ENCODE assay signal across 20 cellular contexts in genomic region chr3:194960446-194961032, GRCh38.
"Had no signal": no experiment of that assay in that cellular context is flagged by ENCODE, and none has a peak within 500 bp of the region (broad histone marks: within the 10 kb centered on the region; RNA-seq: fewer than 3 reads in every experiment).

No MANE protein-coding gene starts in this region.

- H3K4me1 ChIP-seq: Peyer's patch, SJSA1 had no signal

- H3K27me3 ChIP-seq: brain microvascular endothelial cell, Peyer's patch, SJSA1 had no signal

- ATAC-seq: activated CD4-positive, CD25-positive, alpha-beta regulatory T cell treated with anti-CD3 and anti-CD28 coated beads, Interleukin-2, amount 50 U/mL, for 24 hours; activated CD8-positive, alpha-beta T cell treated with anti-CD3 and anti-CD28 coated beads for 36 hours; SK-N-SH treated with all-trans-retinoic acid at 6 μM for 48 hours had no signal

- H3K9me3 ChIP-seq: Peyer's patch, SJSA1 had no signal

- H3K36me3 ChIP-seq: brain microvascular endothelial cell, Peyer's patch, SJSA1 had no signal

- DNase-seq: activated CD4-positive, alpha-beta T cell treated with anti-CD3 and anti-CD28 coated beads for 4 hours; activated CD8-positive, alpha-beta T cell treated with anti-CD3 and anti-CD28 coated beads for 36 hours; activated effector memory CD4-positive, alpha-beta T cell treated with Interleukin-2 at 50 U/mL for 16 hours; activated naive CD4-positive, alpha-beta T cell treated with Interleukin-2 at 50 U/mL for 16 hours; activated T-cell treated with anti-CD3 and anti-CD28 coated beads, Interleukin-2, amount 50 U/mL, for 24 hours; brain microvascular endothelial cell; MM.1S; NCI-H1105 treated with DMSO at 0.1 percent for 48 hours; NCI-H146; NCI-H187 treated with DMSO at 0.1 percent for 48 hours; NCI-H2081 treated with DMSO at 0.1 percent for 48 hours; NCI-H446; NCI-H524; Peyer's patch; Right ventricle myocardium superior; SW 1271 had no signal

- H3K27ac ChIP-seq: brain microvascular endothelial cell, Peyer's patch, RWPE1, SJSA1 had no signal

- H3K4me3 ChIP-seq: Peyer's patch, SJSA1 had no signal
